8 cellular contexts compared by ENCODE assay signal in the genomic region with DNA sequence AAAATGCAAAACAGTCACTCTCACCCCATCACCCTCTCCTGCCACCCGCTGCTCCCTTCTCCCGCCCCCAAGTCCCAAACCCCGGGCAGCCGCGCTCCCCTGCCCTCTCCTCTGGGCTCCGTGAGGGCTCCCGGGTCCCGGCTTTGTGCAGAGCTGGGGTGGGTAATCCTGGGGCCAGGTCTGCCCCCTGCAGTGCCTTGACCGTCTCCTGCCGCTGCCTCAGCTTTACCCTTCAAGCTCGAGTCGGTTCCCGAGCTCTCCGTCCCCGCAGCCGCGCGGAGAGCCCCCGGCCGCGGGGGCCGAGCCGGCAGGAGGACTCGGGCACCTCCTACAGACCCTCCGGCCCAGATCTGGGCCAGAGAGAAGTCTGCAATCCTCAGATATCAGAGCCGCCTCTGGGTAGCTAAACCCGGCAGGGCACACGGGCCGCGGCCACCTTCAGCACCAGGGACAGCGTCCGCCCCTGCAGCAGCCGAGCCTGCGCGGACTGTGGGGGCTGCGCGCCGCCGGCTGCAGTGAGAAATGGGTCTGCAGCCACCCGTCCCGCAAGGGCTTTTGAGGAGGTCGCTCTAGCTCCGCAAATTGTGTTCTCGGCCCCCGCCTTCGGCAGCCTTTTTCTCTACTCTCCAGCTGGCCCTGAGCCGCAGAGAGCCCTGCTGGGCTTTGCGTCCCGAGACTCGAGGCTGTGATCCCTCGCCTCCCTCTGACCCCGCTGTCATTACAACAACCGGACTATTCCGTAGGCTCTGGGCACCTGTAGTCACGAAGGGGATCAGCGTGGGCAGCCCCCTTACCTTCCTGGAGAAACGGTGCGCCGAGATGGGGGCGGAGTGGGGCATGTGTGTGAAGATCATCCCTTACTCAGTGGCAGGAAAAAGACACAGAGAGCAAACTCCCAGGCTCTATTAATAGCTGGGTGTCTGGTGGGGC. TPM values are rescaled to one million over a fixed set of nuclear protein-coding genes. Genes with fewer than 3 reads are reported as not detected.
DNase-seq lines count a peak whose midpoint lies in the region; ATAC-seq and TF ChIP-seq lines count a peak whose summit lies in the region.

No MANE protein-coding gene starts in this region.

- H3K4me1 ChIP-seq in stomach smooth muscle (ENCODE audit: control insufficient read depth, insufficient read depth, low read length), result peaks cover 26% of the 10 kb centered on the region

- no peaks in the 10 kb centered on the region for H3K9me3 Mint-ChIP-seq in activated CD4-positive, alpha-beta memory T cell treated with anti-CD3 and anti-CD28 coated beads, Interleukin-2, amount 10 ng/mL, durations not matched to agents 7 days and 5 days

- H3K36me3 ChIP-seq in stomach smooth muscle (ENCODE audit: control insufficient read depth in 2 of 2, insufficient read depth in 2 of 2, low read length in 2 of 2), result no peaks in the 10 kb centered on the region

- no peaks in the 10 kb centered on the region for H3K4me1 Mint-ChIP-seq in activated CD4-positive, alpha-beta memory T cell treated with anti-CD3 and anti-CD28 coated beads, Interleukin-2, amount 10 ng/mL, durations not matched to agents 7 days and 5 days

- no peak overlapping the region for H3K4me3 Mint-ChIP-seq in activated CD4-positive, alpha-beta memory T cell treated with anti-CD3 and anti-CD28 coated beads, Interleukin-2, amount 10 ng/mL, durations not matched to agents 7 days and 5 days

- DNase-seq in DMS53 (lab: John Stamatoyannopoulos, UW) (peak; percentile 99), M059J (ENCODE audit: low read depth) (peak; percentile 36), erythroblast (lab: John Stamatoyannopoulos, UW) (peak; percentile 49 to 50), myocyte (ENCODE audit: low read depth) (peak; percentile 70)
- peak; percentile 46 for DNase-seq in activated CD4-positive, alpha-beta memory T cell treated with anti-CD3 and anti-CD28 coated beads, Interleukin-2, amount 10 ng/mL, durations not matched to agents 7 days and 5 days

- peak overlapping the region; percentile 27 to 61 for H3K4me3 ChIP-seq in stomach smooth muscle (ENCODE audit: low read length in 2 of 2)

- H3K27me3 ChIP-seq in stomach smooth muscle (ENCODE audit: control insufficient read depth in 1 of 2, insufficient read depth in 2 of 2, low read length in 2 of 2), result peaks cover 55% of the 10 kb centered on the region in 2 donors

- peaks cover 79% of the 10 kb centered on the region for H3K27me3 Mint-ChIP-seq in activated CD4-positive, alpha-beta memory T cell treated with anti-CD3 and anti-CD28 coated beads, Interleukin-2, amount 10 ng/mL, durations not matched to agents 7 days and 5 days

- POLR2A ChIA-PET in activated CD4-positive, alpha-beta memory T cell treated with anti-CD3 and anti-CD28 coated beads, Interleukin-2, amount 10 ng/mL, durations not matched to agents 7 days and 5 days (lab: Charles Lee), result no interaction called here

- ATAC-seq in GM19452 (IDR thresholded peaks at IDR 0.05; ENCODE audit: unreplicated experiment), result no peak
- ATAC-seq in GM21515 (IDR thresholded peaks at IDR 0.05; ENCODE audit: unreplicated experiment), result no peak

- CTCF ChIA-PET in activated CD4-positive, alpha-beta memory T cell treated with anti-CD3 and anti-CD28 coated beads, Interleukin-2, amount 10 ng/mL, durations not matched to agents 7 days and 5 days (lab: Charles Lee), result interaction anchor here (0.6 to 0.7 kb wide), 2 partner anchors 698 to 1170 kb away, joined by 3 to 5 read pairs; no protein-coding TSS in a partner anchor

- no peak for TF ChIP-seq POLR2A in erythroblast (IDR thresholded peaks at IDR 0.05; ENCODE audit: low read length)

- no peaks in the 10 kb centered on the region for H3K36me3 Mint-ChIP-seq in activated CD4-positive, alpha-beta memory T cell treated with anti-CD3 and anti-CD28 coated beads, Interleukin-2, amount 10 ng/mL, durations not matched to agents 7 days and 5 days (ENCODE audit: low read depth)

- no peaks in the 10 kb centered on the region for H3K9me3 ChIP-seq in stomach smooth muscle (ENCODE audit: control insufficient read depth in 2 of 2, low read length in 2 of 2)

- no peak overlapping the region for H3K27ac Mint-ChIP-seq in activated CD4-positive, alpha-beta memory T cell treated with anti-CD3 and anti-CD28 coated beads, Interleukin-2, amount 10 ng/mL, durations not matched to agents 7 days and 5 days

- H3K9ac ChIP-seq in stomach smooth muscle (ENCODE audit: low read length in 2 of 2), result no peak overlapping the region

- no peak overlapping the region for H3K27ac ChIP-seq in stomach smooth muscle (ENCODE audit: low read length)

RNA-seq across cellular contexts. Expression of gene PRMT8, which starts 1.2 kb away (rescaled TPM):
- total RNA-seq in M059J (2014; rRNA removed; shearing (Covaris generic)), result not detected in 2 replicates
- not detected for total RNA-seq in activated CD4-positive, alpha-beta memory T cell treated with anti-CD3 and anti-CD28 coated beads, Interleukin-2, amount 10 ng/mL, durations not matched to agents 7 days and 5 days
- not detected in 2 replicates for total RNA-seq in myocyte
- polyA plus RNA-seq in myocyte (2012), result 0.05 TPM

Comparison
In these comparisons a context has a peak if more than half of its experiments do, and no peak if none do; other contexts are left out.
1. DNase-seq: peak in every context shown above with its lines; median percentile 99 in DMS53; 70 in myocyte; 50 in erythroblast; 46 in activated CD4-positive, alpha-beta memory T cell treated with anti-CD3 and anti-CD28 coated beads, Interleukin-2, amount 10 ng/mL, durations not matched to agents 7 days and 5 days; 36 in M059J.